In the genomic region with DNA sequence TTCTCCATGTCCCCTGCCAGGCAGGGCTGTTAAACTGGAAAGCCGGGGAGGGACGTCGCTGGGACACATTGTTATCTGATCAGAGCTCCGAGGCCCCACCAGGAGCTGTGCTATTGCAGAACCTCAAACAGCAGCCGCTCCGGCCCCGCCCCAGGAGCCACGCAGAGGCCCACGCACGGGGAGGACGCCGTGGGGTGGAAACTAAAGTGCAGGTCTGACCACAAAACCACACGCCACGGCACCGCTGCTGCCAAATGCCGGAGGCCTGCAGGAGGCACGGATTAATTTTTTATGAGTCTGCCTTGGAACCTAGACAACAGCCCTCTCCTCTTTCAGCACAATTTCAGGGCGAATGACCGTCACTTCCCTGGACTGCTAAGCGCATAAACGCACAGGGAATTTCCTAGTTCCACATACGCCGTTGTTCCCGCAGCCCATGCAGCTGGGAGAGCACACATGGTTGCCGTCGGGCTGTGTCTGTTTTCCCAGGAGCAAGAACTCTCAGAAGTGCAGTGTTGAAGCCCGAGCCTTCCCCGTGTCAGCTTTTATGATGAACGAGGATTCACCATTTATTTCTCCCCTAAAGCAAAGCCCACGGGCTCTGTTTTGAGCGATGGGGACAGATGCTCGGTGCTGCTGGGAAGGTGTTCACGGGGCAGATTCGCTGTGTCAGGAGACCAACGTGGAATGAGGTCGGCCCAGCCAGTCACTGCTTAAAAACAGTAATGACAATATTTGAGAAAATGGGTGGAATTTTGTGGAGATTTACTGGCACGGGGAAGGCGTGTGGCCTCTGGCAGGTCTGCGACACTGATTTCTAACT, we compare ENCODE assay signal across 11 cellular contexts. TPM values are rescaled to one million over a fixed set of nuclear protein-coding genes. Genes with fewer than 3 reads are reported as not detected.
A peak's percentile ranks its signal among the peaks of the same experiment; 100 is the strongest.
DNase-seq lines count a peak whose midpoint lies in the region; ATAC-seq, FAIRE-seq and TF ChIP-seq lines count a peak whose summit lies in the region.
"Had no signal": no experiment of that assay in that cellular context is flagged by ENCODE, and none has a peak within 500 bp of the region (broad histone marks: within the 10 kb centered on the region; RNA-seq: fewer than 3 reads in every experiment).

No MANE protein-coding gene starts in this region.

- H3K9me3 ChIP-seq in prostate gland: no peaks in the 10 kb centered on the region
- H3K9me3 ChIP-seq: BE2C, suprapubic skin had no signal

- FAIRE-seq in D721Med (lab: Jason Lieb, UNC): no peak

- intact Hi-C loops in prostate gland (cut with DNase I): no loop called here

- no peak overlapping the region for H3K4me3 ChIP-seq in AG09309 (ENCODE audit: control insufficient read depth, low read depth, low read length)
- no peak overlapping the region for H3K4me3 ChIP-seq in prostate gland
- H3K4me3 ChIP-seq: suprapubic skin had no signal

- peak overlapping the region; percentile 36 to 71 for H3K27ac ChIP-seq in prostate gland
- H3K27ac ChIP-seq: suprapubic skin had no signal

- 33% methylated on average over 37 of the region's 39 CpGs for WGBS in prostate gland

- peak; percentile 74 for DNase-seq in AG09309 (ENCODE audit: low read depth)
- DNase-seq in MV-4-11 (lab: John Stamatoyannopoulos, UW): peak; percentile 32
- peak; percentile 46 for DNase-seq in activated naive CD4-positive, alpha-beta T cell treated with anti-CD3 and anti-CD28 coated beads, Interleukin-2, amount 50 U/mL, for 16 hours
- peak; percentile 73 for DNase-seq in prostate gland (ENCODE audit: low spot score)
- no peak for DNase-seq in D721Med (ENCODE audit: insufficient read length, low spot score)
- DNase-seq in DMS53 treated with DMSO at 0.1 percent for 48 hours (lab: John Stamatoyannopoulos, UW; ENCODE audit: unreplicated experiment): no peak
- DNase-seq: BE2C had no signal

- ATAC-seq in activated CD4-positive, CD25-positive, alpha-beta regulatory T cell treated with anti-CD3 and anti-CD28 coated beads, Interleukin-2, amount 50 U/mL, for 24 hours: no peak
- ATAC-seq in GM18505 (IDR thresholded peaks at IDR 0.05; ENCODE audit: unreplicated experiment): no peak
- ATAC-seq: Right ventricle myocardium inferior had no signal

- H3K27me3 ChIP-seq in prostate gland (replicated peaks; ENCODE audit: insufficient read depth): no peaks in the 10 kb centered on the region
- H3K27me3 ChIP-seq: BE2C, suprapubic skin had no signal

- peaks cover 6% of the 10 kb centered on the region for H3K4me1 ChIP-seq in prostate gland (replicated peaks)
- H3K4me1 ChIP-seq: BE2C had no signal

- no peaks in the 10 kb centered on the region for H3K36me3 ChIP-seq in prostate gland
- H3K36me3 ChIP-seq: BE2C had no signal

- TF ChIP-seq CTCF in AG09309 (IDR thresholded peaks at IDR 0.05; ENCODE audit: control insufficient read depth, insufficient read depth, low read depth, low read length, missing control alignments) (no peak), prostate gland (IDR thresholded peaks at IDR 0.05) (no peak), D721Med (IDR thresholded peaks at IDR 0.05; ENCODE audit: insufficient read depth, missing control alignments) (no peak)

- TF ChIP-seq POLR2A in prostate gland (IDR thresholded peaks at IDR 0.05): no peak
- TF ChIP-seq POLR2A in GM18505 (IDR thresholded peaks at IDR 0.05; ENCODE audit: borderline replicate concordance, extremely low read depth, insufficient read depth, insufficient read length): no peak

RNA-seq across cellular contexts. Expression of a gene that starts 43.7 kb away (rescaled TPM):
- 10 to 100 TPM; 16.8 to 24.6 TPM for total RNA-seq in prostate gland

Comparison
In these comparisons a context has a peak if more than half of its experiments do, and no peak if none do; other contexts are left out.
1. DNase-seq: peak in AG09309 (single experiment), MV-4-11 (single experiment), activated naive CD4-positive, alpha-beta T cell treated with anti-CD3 and anti-CD28 coated beads, Interleukin-2, amount 50 U/mL, for 16 hours (single experiment) and prostate gland (single experiment); none in D721Med (single experiment) and DMS53 treated with DMSO at 0.1 percent for 48 hours (single experiment).